20 cellular contexts compared by ENCODE assay signal in genomic region chr6:28633445-28634215, GRCh38.
DNase-seq lines count a peak whose midpoint lies in the region; ATAC-seq, FAIRE-seq and TF ChIP-seq lines count a peak whose summit lies in the region.
"Had no signal": no experiment of that assay in that cellular context is flagged by ENCODE, and none has a peak within 500 bp of the region (broad histone marks: within the 10 kb centered on the region; RNA-seq: fewer than 3 reads in every experiment).

No MANE protein-coding gene starts in this region.

- H3K4me2 ChIP-seq in astrocyte (ENCODE audit: low read length) (no peak overlapping the region), smooth muscle cell (peak overlapping the region; percentile 27)

- H3K9me3 ChIP-seq in astrocyte (ENCODE audit: insufficient read depth, low read depth, low read length) (no peaks in the 10 kb centered on the region), smooth muscle cell (replicated peaks; ENCODE audit: low read depth) (no peaks in the 10 kb centered on the region), A673 (ENCODE audit: low read depth, low read length, poor library complexity, severe bottlenecking) (no peaks in the 10 kb centered on the region)
- no peaks in the 10 kb centered on the region for H3K9me3 ChIP-seq in effector memory CD4-positive, alpha-beta T cell (ENCODE audit: control insufficient read depth, low read length)
- H3K9me3 ChIP-seq: colonic mucosa, lower lobe of right lung, psoas muscle had no signal

- FAIRE-seq in astrocyte (lab: Jason Lieb, UNC): no peak
- FAIRE-seq: GM12891 had no signal

- H3K27me3 ChIP-seq in astrocyte (ENCODE audit: insufficient read depth, low read length): peaks cover 19% of the 10 kb centered on the region
- H3K27me3 ChIP-seq in smooth muscle cell (ENCODE audit: low read depth): peaks cover 21% of the 10 kb centered on the region
- H3K27me3 ChIP-seq in A673 (replicated peaks; ENCODE audit: insufficient read depth, low read depth, low read length, poor library complexity): peaks cover 6% of the 10 kb centered on the region
- peaks cover 19% of the 10 kb centered on the region for H3K27me3 ChIP-seq in effector memory CD4-positive, alpha-beta T cell (replicated peaks; ENCODE audit: control insufficient read depth, insufficient read depth, low read length, poor library complexity, severe bottlenecking)

- peak overlapping the region; percentile 48 for H3K27ac Mint-ChIP-seq in astrocyte (ENCODE audit: unreplicated experiment)
- H3K27ac Mint-ChIP-seq: activated B cell treated with CpG ODN at 0.5 μM for 24 hours; activated naive CD8-positive, alpha-beta T cell; naive B cell had no signal

- H3K79me2 ChIP-seq in astrocyte (ENCODE audit: insufficient read depth, low read length) (no peaks in the 10 kb centered on the region), smooth muscle cell (ENCODE audit: low read depth) (no peaks in the 10 kb centered on the region)

- no peak for ATAC-seq in GM19455 (IDR thresholded peaks at IDR 0.05; ENCODE audit: unreplicated experiment)
- ATAC-seq: activated CD8-positive, alpha-beta T cell treated with anti-CD3 and anti-CD28 coated beads, Interleukin-2, amount 10 ng/mL, durations not matched to agents 7 days and 5 days; lower lobe of right lung; psoas muscle; Right ventricle myocardium inferior; T-cell had no signal

- H4K20me1 ChIP-seq in astrocyte (ENCODE audit: insufficient read depth, low read length) (no peaks in the 10 kb centered on the region), smooth muscle cell (ENCODE audit: low read depth) (no peaks in the 10 kb centered on the region)

- no peaks in the 10 kb centered on the region for H3K9me3 Mint-ChIP-seq in astrocyte (ENCODE audit: unreplicated experiment)
- H3K9me3 Mint-ChIP-seq: activated B cell treated with CpG ODN at 0.5 μM for 24 hours, T-cell had no signal

- H3K36me3 Mint-ChIP-seq in astrocyte (ENCODE audit: low read depth, unreplicated experiment): no peaks in the 10 kb centered on the region
- H3K36me3 Mint-ChIP-seq: activated naive CD8-positive, alpha-beta T cell; T-cell had no signal

- peak; percentile 45 for DNase-seq in HEK293T (ENCODE audit: extremely low spot score)
- DNase-seq in astrocyte (ENCODE audit: low read depth): no peak
- peak; percentile 25 for DNase-seq in iPS-NIHi7 (ENCODE audit: extremely low spot score)
- DNase-seq in smooth muscle cell (lab: John Stamatoyannopoulos, UW; ENCODE audit: unreplicated experiment): no peak
- no peak for DNase-seq in A673 (ENCODE audit: low spot score)
- no peak for DNase-seq in effector memory CD4-positive, alpha-beta T cell
- DNase-seq in NCI-H82 (lab: John Stamatoyannopoulos, UW): no peak
- DNase-seq: activated B cell treated with CpG ODN at 0.5 μM for 24 hours; activated CD8-positive, alpha-beta T cell treated with anti-CD3 and anti-CD28 coated beads, Interleukin-2, amount 10 ng/mL, durations not matched to agents 7 days and 5 days; activated T-cell treated with anti-CD3 and anti-CD28 coated beads, Interleukin-2, amount 50 U/mL, for 48 hours; colonic mucosa; lower lobe of right lung; naive B cell; NCI-H2029; psoas muscle; T-cell had no signal

- H3K4me3 ChIP-seq in astrocyte (ENCODE audit: insufficient read depth, low read depth, low read length): no peak overlapping the region
- no peak overlapping the region for H3K4me3 ChIP-seq in smooth muscle cell
- no peak overlapping the region for H3K4me3 ChIP-seq in A673 (ENCODE audit: low read depth, low read length, poor library complexity, severe bottlenecking)
- no peak overlapping the region for H3K4me3 ChIP-seq in effector memory CD4-positive, alpha-beta T cell (ENCODE audit: insufficient read depth, low read depth, low read length, poor library complexity, severe bottlenecking)
- H3K4me3 ChIP-seq: colonic mucosa had no signal

- BruUV-seq in A673 (replicated peaks; lab: Mats Ljungman, UMichigan): no TSS peak

- CTCF ChIA-PET in HEK293T (lab: Yijun Ruan, JAX) (no interaction called here), A673 (lab: Charles Lee) (no interaction called here)

- H3K4me1 Mint-ChIP-seq in astrocyte (ENCODE audit: low read depth, unreplicated experiment): peaks cover 2% of the 10 kb centered on the region

- POLR2A ChIA-PET in HEK293T (lab: Yijun Ruan, JAX) (interaction anchor here (1.7 kb wide), 1 partner anchor 14 kb away, joined by 16 read pairs; no protein-coding TSS in a partner anchor), A673 (lab: Charles Lee; ENCODE audit: low non-redundant PET) (no interaction called here)

- H3K36me3 ChIP-seq in astrocyte (ENCODE audit: insufficient read depth, low read length): no peaks in the 10 kb centered on the region
- H3K36me3 ChIP-seq in smooth muscle cell (ENCODE audit: low read depth): no peaks in the 10 kb centered on the region
- no peaks in the 10 kb centered on the region for H3K36me3 ChIP-seq in A673 (ENCODE audit: insufficient read depth, low read length, poor library complexity, severe bottlenecking)
- no peaks in the 10 kb centered on the region for H3K36me3 ChIP-seq in effector memory CD4-positive, alpha-beta T cell (ENCODE audit: control insufficient read depth, insufficient read depth, low read length)
- H3K36me3 ChIP-seq: colonic mucosa, lower lobe of right lung had no signal

- H3K4me3 Mint-ChIP-seq in astrocyte (ENCODE audit: unreplicated experiment): peak overlapping the region; percentile 88
- H3K4me3 Mint-ChIP-seq: activated B cell treated with CpG ODN at 0.5 μM for 24 hours had no signal

- H3K27me3 Mint-ChIP-seq in astrocyte (ENCODE audit: low read depth, unreplicated experiment): peaks cover 20% of the 10 kb centered on the region

- no peaks in the 10 kb centered on the region for H3F3A ChIP-seq in smooth muscle cell (ENCODE audit: low read depth)

- TF ChIP-seq CTCF in astrocyte (IDR thresholded peaks at IDR 0.05; ENCODE audit: insufficient read depth, low read depth, low read length): no peak
- TF ChIP-seq CTCF in smooth muscle cell (IDR thresholded peaks at IDR 0.05; ENCODE audit: borderline replicate concordance, insufficient read depth, poor library complexity, severe bottlenecking): no peak
- no peak for TF ChIP-seq CTCF in A673 (conservative IDR thresholded peaks at IDR 0.05; ENCODE audit: low read depth, low read length)

- H3K4me1 ChIP-seq in astrocyte (ENCODE audit: insufficient read depth, low read length) (peaks cover 3% of the 10 kb centered on the region), smooth muscle cell (ENCODE audit: low read depth) (no peaks in the 10 kb centered on the region), A673 (ENCODE audit: insufficient read depth, low read length, poor library complexity, severe bottlenecking) (peaks cover 5% of the 10 kb centered on the region)
- H3K4me1 ChIP-seq in effector memory CD4-positive, alpha-beta T cell (ENCODE audit: control insufficient read depth, insufficient read depth, low read length, poor library complexity, severe bottlenecking): no peaks in the 10 kb centered on the region
- H3K4me1 ChIP-seq: colonic mucosa, psoas muscle had no signal

- intact Hi-C loops in A673 (cut with micrococcal nuclease; ENCODE audit: unreplicated experiment): no loop called here

- no peak overlapping the region for H3K9ac ChIP-seq in astrocyte (ENCODE audit: low read length)
- no peak overlapping the region for H3K9ac ChIP-seq in smooth muscle cell (ENCODE audit: low read depth)

- H2AFZ ChIP-seq in astrocyte (ENCODE audit: low read depth, low read length) (no peak overlapping the region), smooth muscle cell (ENCODE audit: low read depth) (peak overlapping the region; percentile 25)

- H3K27ac ChIP-seq in astrocyte (ENCODE audit: low read depth, low read length) (no peak overlapping the region), smooth muscle cell (ENCODE audit: low read depth) (no peak overlapping the region), A673 (ENCODE audit: low read depth, low read length, poor library complexity, severe bottlenecking) (no peak overlapping the region)
- no peak overlapping the region for H3K27ac ChIP-seq in effector memory CD4-positive, alpha-beta T cell (ENCODE audit: insufficient read depth, low read length, poor library complexity, severe bottlenecking)
- H3K27ac ChIP-seq: colonic mucosa, lower lobe of right lung, psoas muscle had no signal

- 54% methylated on average over 28 of the region's 28 CpGs for WGBS in smooth muscle cell (ENCODE audit: low lambda C conversion rate)

TF ChIP-seq in HEK293T, 16 proteins besides CTCF, POLR2A, EP300 and RAD21:
- TF ChIP-seq TARDBP (IDR thresholded peaks at IDR 0.05) (no peak), L3MBTL2 (conservative IDR thresholded peaks at IDR 0.05) (peak; percentile 70)

Comparison
In these comparisons a context has a peak if more than half of its experiments do, and no peak if none do; other contexts are left out.
1. DNase-seq: peak in HEK293T (single experiment) and iPS-NIHi7 (single experiment); none in astrocyte (single experiment), smooth muscle cell (single experiment), A673 (single experiment), effector memory CD4-positive, alpha-beta T cell (0 of 3) and NCI-H82 (single experiment).